8 cellular contexts compared by ENCODE assay signal in genomic region chr6:13813011-13813410, GRCh38. TPM values are rescaled to one million over a fixed set of nuclear protein-coding genes. Genes with fewer than 3 reads are reported as not detected.
DNase-seq lines count a peak whose midpoint lies in the region; ATAC-seq and TF ChIP-seq lines count a peak whose summit lies in the region.

No MANE protein-coding gene starts in this region.

- H3K27me3 Mint-ChIP-seq in activated naive CD4-positive, alpha-beta T cell treated with anti-CD3 and anti-CD28 coated beads for 36 hours (ENCODE audit: low read depth), result no peaks in the 10 kb centered on the region
- no peaks in the 10 kb centered on the region for H3K27me3 Mint-ChIP-seq in activated T-helper 17 cell treated with anti-CD3 and anti-CD28 coated beads, Interleukin-2, amount 50 U/mL, for 72 hours

- H3K4me1 ChIP-seq in transverse colon, result peaks cover 26 to 44% (median 34%) of the 10 kb centered on the region in 4 donors

- TF ChIP-seq EP300 in transverse colon (IDR thresholded peaks at IDR 0.05; ENCODE audit: low read depth), result no peak

- H3K27ac ChIP-seq in transverse colon, result peak overlapping the region; percentile 97 to 99 (median 98)

- in situ Hi-C loops in transverse colon (cut with MboI; ENCODE audit: low pct_ligation_motif_present in 1 of 4, low pct_unique_long_range_greater_than_20kb in 1 of 4, low sequenced_read_pairs in 3 of 4), result no loop called here

- no peaks in the 10 kb centered on the region for H3K27me3 ChIP-seq in kidney epithelial cell (ENCODE audit: control insufficient read depth, insufficient read depth, low read length)
- no peaks in the 10 kb centered on the region for H3K27me3 ChIP-seq in transverse colon

- 46 to 47% methylated on average over 7 of the region's 7 CpGs for WGBS in transverse colon (ENCODE audit: low coverage in 1 of 2), 2 donors

- H3K9me3 ChIP-seq in transverse colon, result no peaks in the 10 kb centered on the region

- peak overlapping the region; percentile 33 for H3K27ac Mint-ChIP-seq in activated naive CD4-positive, alpha-beta T cell treated with anti-CD3 and anti-CD28 coated beads for 36 hours
- peak overlapping the region; percentile 7 for H3K27ac Mint-ChIP-seq in activated T-helper 17 cell treated with anti-CD3 and anti-CD28 coated beads, Interleukin-2, amount 50 U/mL, for 72 hours

- TF ChIP-seq POLR2A in transverse colon (IDR thresholded peaks at IDR 0.05), result no peak

- peaks cover 31% of the 10 kb centered on the region for H3K4me1 Mint-ChIP-seq in activated naive CD4-positive, alpha-beta T cell treated with anti-CD3 and anti-CD28 coated beads for 36 hours (ENCODE audit: low read depth)
- H3K4me1 Mint-ChIP-seq in activated T-helper 17 cell treated with anti-CD3 and anti-CD28 coated beads, Interleukin-2, amount 50 U/mL, for 72 hours, result peaks cover 20% of the 10 kb centered on the region

- H3K36me3 ChIP-seq in kidney epithelial cell (ENCODE audit: control insufficient read depth, insufficient read depth, low read length), result no peaks in the 10 kb centered on the region
- H3K36me3 ChIP-seq in transverse colon, result no peaks in the 10 kb centered on the region

- peaks cover 3% of the 10 kb centered on the region for H3K36me3 Mint-ChIP-seq in activated naive CD4-positive, alpha-beta T cell treated with anti-CD3 and anti-CD28 coated beads for 36 hours (ENCODE audit: low read depth)
- peaks cover 9% of the 10 kb centered on the region for H3K36me3 Mint-ChIP-seq in activated T-helper 17 cell treated with anti-CD3 and anti-CD28 coated beads, Interleukin-2, amount 50 U/mL, for 72 hours (ENCODE audit: low read depth)

- CTCF ChIA-PET in activated naive CD4-positive, alpha-beta T cell treated with anti-CD3 and anti-CD28 coated beads for 36 hours (lab: Charles Lee), result interaction anchor here (1.0 to 1.3 kb wide), 3 partner anchors 10 to 61 kb away, joined by 3 to 5 read pairs (median 3); no protein-coding TSS in a partner anchor

- no peak for ATAC-seq in activated T-helper 17 cell treated with anti-CD3 and anti-CD28 coated beads, Interleukin-2, amount 50 U/mL, for 72 hours (replicated peaks)
- no peak for ATAC-seq in GM18498 (IDR thresholded peaks at IDR 0.05; ENCODE audit: unreplicated experiment)
- ATAC-seq in GM18520 (IDR thresholded peaks at IDR 0.05; ENCODE audit: unreplicated experiment), result no peak

- peak overlapping the region; percentile 81 for H3K4me3 ChIP-seq in kidney epithelial cell (ENCODE audit: low read depth, low read length)
- peak overlapping the region; percentile 84 to 93 (median 88) for H3K4me3 ChIP-seq in transverse colon

- H3K9me3 Mint-ChIP-seq in activated naive CD4-positive, alpha-beta T cell treated with anti-CD3 and anti-CD28 coated beads for 36 hours, result no peaks in the 10 kb centered on the region
- H3K9me3 Mint-ChIP-seq in activated T-helper 17 cell treated with anti-CD3 and anti-CD28 coated beads, Interleukin-2, amount 50 U/mL, for 72 hours, result no peaks in the 10 kb centered on the region

- intact Hi-C loops in activated naive CD4-positive, alpha-beta T cell treated with anti-CD3 and anti-CD28 coated beads for 36 hours (cut with micrococcal nuclease), result loop anchor here (5.0 kb wide), 1 partner anchor 264 kb away; no protein-coding TSS in a partner anchor
- intact Hi-C loops in transverse colon (cut with DNase I; ENCODE audit: low total_unique reads), result no loop called here

- no peak for DNase-seq in activated naive CD4-positive, alpha-beta T cell treated with anti-CD3 and anti-CD28 coated beads for 36 hours
- no peak for DNase-seq in activated naive CD4-positive, alpha-beta T cell treated with anti-CD3 and anti-CD28 coated beads, Interleukin-2, amount 50 U/mL, for 16 hours
- DNase-seq in kidney epithelial cell (ENCODE audit: low read depth), result no peak
- no peak for DNase-seq in transverse colon
- DNase-seq in inferior parietal cortex (ENCODE audit: extremely low spot score), result no peak

- H3K4me3 Mint-ChIP-seq in activated naive CD4-positive, alpha-beta T cell treated with anti-CD3 and anti-CD28 coated beads for 36 hours, result peak overlapping the region; percentile 83
- peak overlapping the region; percentile 86 for H3K4me3 Mint-ChIP-seq in activated T-helper 17 cell treated with anti-CD3 and anti-CD28 coated beads, Interleukin-2, amount 50 U/mL, for 72 hours

- no peak for TF ChIP-seq CTCF in kidney epithelial cell (IDR thresholded peaks at IDR 0.05; ENCODE audit: insufficient read depth, low read length, poor library complexity, severe bottlenecking)
- TF ChIP-seq CTCF in transverse colon (IDR thresholded peaks at IDR 0.05), result no peak

RNA-seq across cellular contexts. Expression of gene MCUR1, which starts 1.3 kb away (rescaled TPM):
- total RNA-seq in activated naive CD4-positive, alpha-beta T cell treated with anti-CD3 and anti-CD28 coated beads for 36 hours, result 10 to 100 TPM; 27.1 to 28.3 TPM
- total RNA-seq in activated T-helper 17 cell treated with anti-CD3 and anti-CD28 coated beads, Interleukin-2, amount 50 U/mL, for 72 hours, result 10 to 100 TPM; 21.1 to 40.8 TPM
- total RNA-seq in kidney epithelial cell, result 15.0 and 16.2 TPM in 2 replicates
- total RNA-seq in transverse colon, result 10 to 100 TPM; 25.7 to 58.7 (median 31.1) TPM
